In the genomic region with DNA sequence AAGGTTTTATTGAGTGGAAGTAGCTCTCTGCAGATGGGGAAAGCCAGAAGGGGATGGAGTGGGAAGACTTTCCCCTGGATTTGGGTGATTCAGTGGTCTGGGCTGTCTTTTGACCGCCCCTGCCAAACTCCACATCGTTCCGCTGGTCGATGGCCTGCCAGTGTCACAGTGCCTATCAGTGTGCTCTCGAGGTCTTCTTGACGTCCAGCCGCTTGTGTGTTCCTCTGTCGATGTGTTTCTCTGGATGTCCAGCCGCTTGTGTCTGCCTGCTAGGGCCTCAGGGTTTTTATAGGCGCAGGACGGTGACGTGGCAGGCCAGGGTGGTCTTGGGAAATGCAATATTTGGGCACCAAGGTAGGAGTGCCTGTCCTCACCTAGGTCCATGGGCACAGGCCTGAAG, we compare ENCODE assay signal across 26 cellular contexts.
DNase-seq lines count a peak whose midpoint lies in the region; ATAC-seq, FAIRE-seq and TF ChIP-seq lines count a peak whose summit lies in the region.
"Had no signal": no experiment of that assay in that cellular context is flagged by ENCODE, and none has a peak within 500 bp of the region (broad histone marks: within the 10 kb centered on the region; RNA-seq: fewer than 3 reads in every experiment).

No MANE protein-coding gene starts in this region.

- H3K18ac ChIP-seq in H1 (ENCODE audit: extremely low read depth, low read length) (no peak overlapping the region), mesenchymal stem cell (ENCODE audit: low read depth in 1 of 2, low read length in 2 of 2) (no peak overlapping the region), neuronal stem cell (ENCODE audit: low read length) (peak overlapping the region; percentile 17)

- no peak for TF ChIP-seq EP300 in H1 (IDR thresholded peaks at IDR 0.05; ENCODE audit: borderline replicate concordance in 1 of 2, low read depth in 2 of 2, low read length in 2 of 2)

- H2AFZ ChIP-seq in H1 (ENCODE audit: low read length) (0 out of 2 replicates have a peak overlapping the region, but pooled peaks have one; percentile 30), mesenchymal stem cell (ENCODE audit: low read depth, low read length) (peak overlapping the region; percentile 73), neuronal stem cell (ENCODE audit: low read length) (no peak overlapping the region)
- H2AFZ ChIP-seq: GM23248 had no signal

- H3K56ac ChIP-seq in H1 (replicated peaks; ENCODE audit: insufficient read length, low read depth, low read length): no peak overlapping the region

- no peak for FAIRE-seq in H1 (lab: Jason Lieb, UNC)
- FAIRE-seq: A549, D721Med, GM12878, GM18507, H54 had no signal

- no peaks in the 10 kb centered on the region for H3K36me3 ChIP-seq in RWPE2 (ENCODE audit: low read depth)
- H3K36me3 ChIP-seq in H1 (ENCODE audit: control insufficient read depth in 2 of 4, insufficient read depth in 4 of 4, low read length in 3 of 4): no peaks in the 10 kb centered on the region
- no peaks in the 10 kb centered on the region for H3K36me3 ChIP-seq in mesenchymal stem cell (ENCODE audit: control insufficient read depth in 1 of 2, insufficient read depth in 2 of 2, low read depth in 1 of 2, low read length in 2 of 2)
- no peaks in the 10 kb centered on the region for H3K36me3 ChIP-seq in neuronal stem cell (replicated peaks in 1 of 2; ENCODE audit: control insufficient read depth in 2 of 2, insufficient read depth in 2 of 2, low read length in 2 of 2)
- H3K36me3 ChIP-seq: BE2C; BLaER1 treated with 17β-estradiol and CSF1 and Interleukin-3, amounts not matched to agents 10 nM and 100 nM; HAP-1 had no signal

- H2BK120ac ChIP-seq in H1 (replicated peaks; ENCODE audit: low read depth, low read length): no peak overlapping the region
- no peak overlapping the region for H2BK120ac ChIP-seq in mesenchymal stem cell (ENCODE audit: low read depth, low read length)
- H2BK120ac ChIP-seq in neuronal stem cell (ENCODE audit: low read depth, low read length): peak overlapping the region; percentile 1

- H4K5ac ChIP-seq in H1 (ENCODE audit: insufficient read length, low read depth, low read length): no peak overlapping the region

- H2BK12ac ChIP-seq in H1 (ENCODE audit: low read depth, low read length): no peak overlapping the region
- no peak overlapping the region for H2BK12ac ChIP-seq in mesenchymal stem cell (ENCODE audit: low read length in 2 of 2)
- no peak overlapping the region for H2BK12ac ChIP-seq in neuronal stem cell (ENCODE audit: low read length)

- no peak for ATAC-seq in RWPE2 (ENCODE audit: low read depth)
- ATAC-seq: A549, GM12878 had no signal

- TF ChIP-seq CTCF in RWPE2 (IDR thresholded peaks at IDR 0.05; ENCODE audit: poor library complexity, severe bottlenecking): no peak
- TF ChIP-seq CTCF in H1 (IDR thresholded peaks at IDR 0.05; ENCODE audit: control extremely low read depth in 1 of 3, insufficient read depth in 1 of 3, low read depth in 1 of 3, low read length in 3 of 3): no peak
- no peak for TF ChIP-seq CTCF in GM13977 (IDR thresholded peaks at IDR 0.05; ENCODE audit: extremely low read depth, insufficient read depth, missing control alignments)

- H3K4ac ChIP-seq in H1 (replicated peaks; ENCODE audit: insufficient read length, low read depth, low read length): no peak overlapping the region
- H3K4ac ChIP-seq in mesenchymal stem cell (ENCODE audit: low read depth in 1 of 2, low read length in 2 of 2): no peak overlapping the region
- H3K4ac ChIP-seq in neuronal stem cell (ENCODE audit: low read length): no peak overlapping the region

- H3K23ac ChIP-seq in H1 (ENCODE audit: insufficient read length) (no peak overlapping the region), mesenchymal stem cell (ENCODE audit: low read length in 2 of 2) (no peak overlapping the region), neuronal stem cell (ENCODE audit: low read depth, low read length, poor library complexity) (no peak overlapping the region)

- TF ChIP-seq RAD21 in H1 (IDR thresholded peaks at IDR 0.05 in 1 of 2, conservative IDR thresholded peaks at IDR 0.05 in 1 of 2; ENCODE audit: low read depth in 2 of 2, low read length in 2 of 2): no peak

- 99% methylated on average over 12 of the region's 12 CpGs; no CpG with 5 or more reads in 1 of the 2 experiments for WGBS in H1 (ENCODE audit: extremely low coverage in 1 of 2, insufficient coverage in 1 of 2, insufficient read length in 1 of 2, insufficient replicate concordance in 2 of 2, low coverage in 1 of 2, low lambda C conversion rate in 2 of 2, missing lambda C conversion rate in 1 of 2), 2 experiments
- WGBS in mesenchymal stem cell: 94% methylated on average over 12 of the region's 12 CpGs
- WGBS in neuronal stem cell (ENCODE audit: extremely low coverage in 2 of 2, insufficient read length in 2 of 2, insufficient replicate concordance in 1 of 2), 2 donors: no CpG with 5 or more reads among the region's 12 CpGs

- H3K4me1 ChIP-seq in RWPE2 (ENCODE audit: insufficient read depth, poor library complexity, severe bottlenecking) (no peaks in the 10 kb centered on the region), H1 (replicated peaks in 1 of 4; ENCODE audit: control insufficient read depth in 3 of 4, insufficient read depth in 4 of 4, low read length in 3 of 4) (no peaks in the 10 kb centered on the region), mesenchymal stem cell (ENCODE audit: control insufficient read depth, insufficient read depth, low read depth, low read length) (no peaks in the 10 kb centered on the region), neuronal stem cell (ENCODE audit: control insufficient read depth in 2 of 2, insufficient read depth in 1 of 2, low read depth in 1 of 2, low read length in 2 of 2) (peaks cover 0 to 1% of the 10 kb centered on the region in 2 donors)
- H3K4me1 ChIP-seq: A549; BE2C; BLaER1 treated with 17β-estradiol and CSF1 and Interleukin-3, amounts not matched to agents 10 nM and 100 nM; HAP-1 had no signal

- H2BK15ac ChIP-seq in H1 (ENCODE audit: low read length) (no peak overlapping the region), mesenchymal stem cell (ENCODE audit: low read depth, poor library complexity, severe bottlenecking) (no peak overlapping the region), neuronal stem cell (ENCODE audit: low read length) (no peak overlapping the region)

- H2AK5ac ChIP-seq in H1 (ENCODE audit: low read depth, low read length) (no peak overlapping the region), mesenchymal stem cell (ENCODE audit: low read length, severe bottlenecking) (no peak overlapping the region), neuronal stem cell (ENCODE audit: low read depth, low read length) (no peak overlapping the region)

- no peaks in the 10 kb centered on the region for H3K23me2 ChIP-seq in H1 (ENCODE audit: low read depth, low read length)

- TF ChIP-seq POLR2A in H1 (IDR thresholded peaks at IDR 0.05; ENCODE audit: control extremely low read depth in 1 of 2, low read depth in 2 of 2, low read length in 2 of 2): no peak

- in situ Hi-C loops in GM13977 (cut with MboI; ENCODE audit: low pct_unique_long_range_greater_than_20kb, low sequenced_read_pairs, unreplicated experiment): no loop called here

- H3K4me3 ChIP-seq in RWPE2 (ENCODE audit: severe bottlenecking) (no peak overlapping the region), H1 (ENCODE audit: extremely low read depth in 1 of 4, insufficient read depth in 2 of 4, low read depth in 3 of 4, low read length in 4 of 4) (no peak overlapping the region), mesenchymal stem cell (ENCODE audit: insufficient read depth in 1 of 2, low read depth in 1 of 2, low read length in 2 of 2) (peak overlapping the region in 1 of 2 experiments; percentile 2), neuronal stem cell (ENCODE audit: low read length in 2 of 2) (no peak overlapping the region)
- H3K4me3 ChIP-seq: A549; BLaER1 treated with 17β-estradiol and CSF1 and Interleukin-3, amounts not matched to agents 10 nM and 100 nM; GM12878; GM23248; HAP-1 had no signal

- H4K8ac ChIP-seq in H1 (ENCODE audit: extremely low read depth, insufficient read depth, low read length) (no peak overlapping the region), mesenchymal stem cell (ENCODE audit: low read length) (no peak overlapping the region), neuronal stem cell (ENCODE audit: low read depth, low read length) (no peak overlapping the region)

- CTCF ChIA-PET in H1 (lab: Charles Lee; ENCODE audit: partially characterized antibody): no interaction called here

- no peak overlapping the region for H3K4me2 ChIP-seq in H1 (ENCODE audit: insufficient read depth in 1 of 2, low read depth in 2 of 2, low read length in 2 of 2)
- no peak overlapping the region for H3K4me2 ChIP-seq in mesenchymal stem cell (ENCODE audit: low read length, poor library complexity, severe bottlenecking)
- H3K4me2 ChIP-seq in neuronal stem cell (ENCODE audit: insufficient read depth, low read length, poor library complexity, severe bottlenecking): no peak overlapping the region
- H3K4me2 ChIP-seq: A549; BLaER1 treated with 17β-estradiol and CSF1 and Interleukin-3, amounts not matched to agents 10 nM and 100 nM had no signal

- H4K91ac ChIP-seq in H1 (replicated peaks; ENCODE audit: insufficient read length, low read length) (no peak overlapping the region), mesenchymal stem cell (ENCODE audit: low read length) (no peak overlapping the region), neuronal stem cell (ENCODE audit: low read depth, low read length, poor library complexity) (no peak overlapping the region)

- peak; percentile 12 for DNase-seq in RWPE2 (ENCODE audit: low spot score)
- DNase-seq in H1 (ENCODE audit: low read depth in 1 of 2, low spot score in 2 of 2): no peak
- DNase-seq in mesenchymal stem cell: no peak
- no peak for DNase-seq in neuronal stem cell (ENCODE audit: low spot score)
- DNase-seq in NCI-H2227 (lab: John Stamatoyannopoulos, UW; ENCODE audit: unreplicated experiment): no peak
- DNase-seq in GM13977 (ENCODE audit: low spot score): no peak
- no peak for DNase-seq in hepatic stellate cell (ENCODE audit: low spot score)
- DNase-seq: 8988T; ACHN; AML-193; BE2C; CD4-positive, alpha-beta T cell; CD8-positive, alpha-beta memory T cell; DMS 273 treated with DMSO at 0.1 percent for 48 hours; DMS79; EL; GDM1; GM23248; HFFc6 had no signal

- H2BK20ac ChIP-seq in H1 (ENCODE audit: low read length): no peak overlapping the region

- no peak overlapping the region for H3K14ac ChIP-seq in H1 (ENCODE audit: insufficient read length)
- H3K14ac ChIP-seq in mesenchymal stem cell (ENCODE audit: low read length in 2 of 2): no peak overlapping the region
- H3K14ac ChIP-seq in neuronal stem cell (ENCODE audit: low read length): no peak overlapping the region

- no peaks in the 10 kb centered on the region for H3K27me3 ChIP-seq in RWPE2 (ENCODE audit: insufficient read depth, poor library complexity, severe bottlenecking)
- no peaks in the 10 kb centered on the region for H3K27me3 ChIP-seq in H1 (replicated peaks in 1 of 4; ENCODE audit: control insufficient read depth in 3 of 4, extremely low read depth in 1 of 4, insufficient read depth in 3 of 4, low read length in 3 of 4)
- no peaks in the 10 kb centered on the region for H3K27me3 ChIP-seq in mesenchymal stem cell (ENCODE audit: control insufficient read depth in 1 of 2, insufficient read depth in 1 of 2, low read length in 2 of 2)
- H3K27me3 ChIP-seq in neuronal stem cell (ENCODE audit: control insufficient read depth in 3 of 3, insufficient read depth in 3 of 3, low read depth in 1 of 3, low read length in 3 of 3): no peaks in the 10 kb centered on the region
- H3K27me3 ChIP-seq: BE2C; BLaER1 treated with 17β-estradiol and CSF1 and Interleukin-3, amounts not matched to agents 10 nM and 100 nM had no signal

- no peak overlapping the region for H2BK5ac ChIP-seq in H1 (ENCODE audit: low read depth, low read length)
- no peak overlapping the region for H2BK5ac ChIP-seq in mesenchymal stem cell (ENCODE audit: low read depth, low read length, poor library complexity, severe bottlenecking)
- peak overlapping the region; percentile 93 for H2BK5ac ChIP-seq in neuronal stem cell (ENCODE audit: low read length)

- H4K20me1 ChIP-seq in H1 (replicated peaks in 1 of 2; ENCODE audit: control insufficient read depth in 1 of 2, insufficient read depth in 2 of 2, low read length in 2 of 2): no peaks in the 10 kb centered on the region
- H4K20me1 ChIP-seq: BLaER1 treated with 17β-estradiol and CSF1 and Interleukin-3, amounts not matched to agents 10 nM and 100 nM had no signal

- H3K9ac ChIP-seq in H1 (replicated peaks in 1 of 4; ENCODE audit: extremely low read depth in 1 of 4, low read depth in 3 of 4, low read length in 3 of 4): no peak overlapping the region
- H3K9ac ChIP-seq in mesenchymal stem cell (ENCODE audit: low read length): no peak overlapping the region
- H3K9ac ChIP-seq in neuronal stem cell (ENCODE audit: low read depth, low read length, poor library complexity): no peak overlapping the region
- H3K9ac ChIP-seq: BLaER1 treated with 17β-estradiol and CSF1 and Interleukin-3, amounts not matched to agents 10 nM and 100 nM; GM23248 had no signal

- POLR2A ChIA-PET in H1 (lab: Charles Lee; ENCODE audit: partially characterized antibody): no interaction called here

- H3K9me3 ChIP-seq in RWPE2 (ENCODE audit: severe bottlenecking) (no peaks in the 10 kb centered on the region), H1 (ENCODE audit: insufficient read depth in 2 of 2, low read depth in 1 of 2, low read length in 1 of 2) (no peaks in the 10 kb centered on the region), mesenchymal stem cell (ENCODE audit: control insufficient read depth, low read length) (peaks cover 3% of the 10 kb centered on the region), neuronal stem cell (replicated peaks in 1 of 2; ENCODE audit: control insufficient read depth in 2 of 2, insufficient read depth in 1 of 2, low read depth in 1 of 2, low read length in 2 of 2) (peaks cover 0 to 9% of the 10 kb centered on the region in 2 donors)
- H3K9me3 ChIP-seq: A549; BE2C; BLaER1 treated with 17β-estradiol and CSF1 and Interleukin-3, amounts not matched to agents 10 nM and 100 nM; HAP-1 had no signal

- H3K79me1 ChIP-seq in H1 (ENCODE audit: low read depth, low read length): no peaks in the 10 kb centered on the region
- H3K79me1 ChIP-seq in mesenchymal stem cell (replicated peaks; ENCODE audit: low read length, poor library complexity, severe bottlenecking): no peaks in the 10 kb centered on the region
- H3K79me1 ChIP-seq in neuronal stem cell (ENCODE audit: low read depth, low read length): no peaks in the 10 kb centered on the region

- no peaks in the 10 kb centered on the region for H3K79me2 ChIP-seq in H1 (ENCODE audit: control insufficient read depth in 1 of 2, insufficient read depth in 2 of 2, low read length in 2 of 2)

- H3K27ac ChIP-seq in RWPE2 (ENCODE audit: poor library complexity, severe bottlenecking): no peak overlapping the region
- no peak overlapping the region for H3K27ac ChIP-seq in H1 (ENCODE audit: low read depth, low read length)
- no peak overlapping the region for H3K27ac ChIP-seq in mesenchymal stem cell (ENCODE audit: low read length, poor library complexity, severe bottlenecking)
- H3K27ac ChIP-seq in neuronal stem cell (replicated peaks; ENCODE audit: low read length): no peak overlapping the region
- H3K27ac ChIP-seq: A549; BLaER1 treated with 17β-estradiol and CSF1 and Interleukin-3, amounts not matched to agents 10 nM and 100 nM; GM23248 had no signal
